In the genomic region with DNA sequence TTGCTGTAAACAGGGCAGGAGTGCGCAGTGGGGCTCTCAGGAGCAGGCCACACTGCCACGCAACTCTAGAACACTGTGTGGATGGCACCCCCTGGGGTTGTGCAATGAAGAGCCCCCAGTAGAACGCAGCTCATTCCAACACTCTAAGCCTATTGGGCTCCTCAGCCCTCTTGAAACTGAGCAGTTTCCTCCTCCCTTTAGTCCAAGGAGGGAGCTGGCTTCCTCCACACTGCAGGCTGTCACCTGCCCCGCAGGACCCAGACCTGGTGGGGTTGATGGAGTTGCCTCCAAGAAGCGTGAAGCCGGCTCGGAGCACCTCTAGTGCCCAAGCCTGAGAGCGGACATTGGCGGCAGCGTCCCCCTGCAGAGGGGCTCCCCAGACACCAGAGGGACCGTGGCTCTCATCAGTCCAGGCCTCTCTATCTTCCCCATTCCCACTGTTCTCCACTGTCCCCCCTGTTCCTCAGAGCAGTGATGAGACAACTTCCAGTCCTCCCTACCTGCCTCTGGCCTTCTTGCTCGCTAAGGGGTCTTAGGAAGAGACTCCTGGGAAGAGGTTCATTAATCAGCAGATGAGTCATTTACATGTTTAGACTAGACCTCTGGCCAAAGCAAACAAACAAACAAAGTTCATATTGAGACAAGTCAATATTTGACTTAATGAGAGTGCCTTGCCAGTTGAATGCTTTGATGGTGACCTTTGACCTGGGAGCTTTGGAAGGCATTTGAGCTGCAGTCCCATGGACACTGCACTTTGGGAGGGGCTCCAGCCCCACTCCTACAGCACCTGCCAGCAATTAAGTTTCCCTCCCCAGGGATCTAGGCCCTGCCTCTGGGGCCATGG, we compare ENCODE assay signal across 12 cellular contexts.
DNase-seq lines count a peak whose midpoint lies in the region; ATAC-seq, FAIRE-seq and TF ChIP-seq lines count a peak whose summit lies in the region.
"Had no signal": no experiment of that assay in that cellular context is flagged by ENCODE, and none has a peak within 500 bp of the region (broad histone marks: within the 10 kb centered on the region; RNA-seq: fewer than 3 reads in every experiment).

No MANE protein-coding gene starts in this region.

- peaks cover 39% of the 10 kb centered on the region for H3K4me1 Mint-ChIP-seq in type B pancreatic cell (ENCODE audit: unreplicated experiment)
- H3K4me1 Mint-ChIP-seq in activated naive CD4-positive, alpha-beta T cell treated with anti-CD3 and anti-CD28 coated beads for 36 hours (ENCODE audit: low read depth) = no peaks in the 10 kb centered on the region

- in situ Hi-C loops in HepG2 (cut with HindIII; ENCODE audit: extremely low pct_ligation_motif_present, low pct_unique_long_range_greater_than_20kb) = no loop called here

- 95% methylated on average over 12 of the region's 12 CpGs for WGBS in SK-N-SH (ENCODE audit: low lambda C conversion rate)
- WGBS in HepG2 (ENCODE audit: low lambda C conversion rate) = 0% methylated on average over 7 of the region's 12 CpGs

- H3K9me3 ChIP-seq in SK-N-SH (no peaks in the 10 kb centered on the region; the same call in 1 of the 2 replicates), PC-3 (ENCODE audit: low read length) (no peaks in the 10 kb centered on the region), HepG2 (ENCODE audit: low read length) (no peaks in the 10 kb centered on the region)

- no peak for DNase-seq in SK-N-SH
- peak; percentile 37 for DNase-seq in PC-3
- DNase-seq in HepG2 (ENCODE audit: low spot score) = peak; percentile 94
- DNase-seq in type B pancreatic cell (ENCODE audit: extremely low spot score, unreplicated experiment) = no peak
- DNase-seq in substantia nigra (lab: John Stamatoyannopoulos, UW) = no peak
- no peak for DNase-seq in activated naive CD4-positive, alpha-beta T cell treated with anti-CD3 and anti-CD28 coated beads for 36 hours
- DNase-seq: activated effector memory CD4-positive, alpha-beta T cell treated with Interleukin-2 at 50 U/mL for 16 hours; erythroblast had no signal

- TF ChIP-seq RAD21 in SK-N-SH (IDR thresholded peaks at IDR 0.05; ENCODE audit: low read length) (no peak), HepG2 (CRISPR knock-in tag; IDR thresholded peaks at IDR 0.05) (peak; percentile 48)

- no peaks in the 10 kb centered on the region for H3K27me3 Mint-ChIP-seq in type B pancreatic cell
- no peaks in the 10 kb centered on the region for H3K27me3 Mint-ChIP-seq in activated naive CD4-positive, alpha-beta T cell treated with anti-CD3 and anti-CD28 coated beads for 36 hours (ENCODE audit: low read depth)

- peaks cover 5% of the 10 kb centered on the region for H3K36me3 Mint-ChIP-seq in type B pancreatic cell
- no peaks in the 10 kb centered on the region for H3K36me3 Mint-ChIP-seq in activated naive CD4-positive, alpha-beta T cell treated with anti-CD3 and anti-CD28 coated beads for 36 hours (ENCODE audit: low read depth)

- H3K4me2 ChIP-seq in SK-N-SH (no peak overlapping the region), PC-3 (ENCODE audit: low read length) (no peak overlapping the region), HepG2 (ENCODE audit: low read depth, low read length) (peak overlapping the region; percentile 100)

- H3K9me2 ChIP-seq in SK-N-SH (no peaks in the 10 kb centered on the region), PC-3 (replicated peaks; ENCODE audit: low read length) (no peaks in the 10 kb centered on the region)

- POLR2A ChIA-PET in SK-N-SH (lab: Yijun Ruan, JAX) (no interaction called here), PC-3 (lab: Charles Lee; ENCODE audit: unreplicated experiment) (no interaction called here), HepG2 (lab: Yijun Ruan, JAX) (interaction anchor here (0.6 to 4.9 kb wide), 20 partner anchors 11 to 465 kb away, joined by 3 to 104 read pairs (median 6); a partner anchor contains a TSS)

- no peak overlapping the region for H3K4me3 Mint-ChIP-seq in type B pancreatic cell
- no peak overlapping the region for H3K4me3 Mint-ChIP-seq in activated naive CD4-positive, alpha-beta T cell treated with anti-CD3 and anti-CD28 coated beads for 36 hours

- H3K9me3 Mint-ChIP-seq in type B pancreatic cell = peaks cover 5% of the 10 kb centered on the region
- peaks cover 6% of the 10 kb centered on the region for H3K9me3 Mint-ChIP-seq in activated naive CD4-positive, alpha-beta T cell treated with anti-CD3 and anti-CD28 coated beads for 36 hours

- H3K4me3 ChIP-seq in SK-N-SH (ENCODE audit: low read depth in 2 of 2, low read length in 1 of 2) = no peak overlapping the region
- no peak overlapping the region for H3K4me3 ChIP-seq in PC-3 (ENCODE audit: low read length)
- H3K4me3 ChIP-seq in HepG2 (replicated peaks in 1 of 3; ENCODE audit: insufficient read depth in 1 of 3, low read depth in 2 of 3, low read length in 3 of 3) = peak overlapping the region; percentile 52 to 83 (median 55)
- H3K4me3 ChIP-seq: cardiac muscle cell, right atrium auricular region had no signal

- no TSS peak for BruUV-seq in PC-3 (replicated peaks; lab: Mats Ljungman, UMichigan)
- BruUV-seq in HepG2 (replicated peaks; lab: Mats Ljungman, UMichigan) = no TSS peak

- FAIRE-seq in HepG2 (lab: Jason Lieb, UNC) = peak; percentile 98

- H3K27ac Mint-ChIP-seq in type B pancreatic cell = peak overlapping the region; percentile 19
- no peak overlapping the region for H3K27ac Mint-ChIP-seq in activated naive CD4-positive, alpha-beta T cell treated with anti-CD3 and anti-CD28 coated beads for 36 hours

- TF ChIP-seq CTCF in SK-N-SH (IDR thresholded peaks at IDR 0.05) = no peak
- no peak for TF ChIP-seq CTCF in PC-3 (conservative IDR thresholded peaks at IDR 0.05; ENCODE audit: low read depth, low read length)
- peak; percentile 51 for TF ChIP-seq CTCF in HepG2 (CRISPR knock-in tag; IDR thresholded peaks at IDR 0.05)
- TF ChIP-seq CTCF in type B pancreatic cell (conservative IDR thresholded peaks at IDR 0.05) = no peak

- H3K27me3 ChIP-seq in SK-N-SH (ENCODE audit: insufficient read depth) = no peaks in the 10 kb centered on the region
- no peaks in the 10 kb centered on the region for H3K27me3 ChIP-seq in PC-3 (ENCODE audit: low read length)
- H3K27me3 ChIP-seq in HepG2 (ENCODE audit: control insufficient read depth in 1 of 2, insufficient read depth in 2 of 2, low read length in 2 of 2) = no peaks in the 10 kb centered on the region
- H3K27me3 ChIP-seq: cardiac muscle cell, right atrium auricular region had no signal

- H2AFZ ChIP-seq in SK-N-SH (ENCODE audit: low read depth) = no peak overlapping the region
- no peak overlapping the region for H2AFZ ChIP-seq in PC-3 (ENCODE audit: low read length)
- no peak overlapping the region for H2AFZ ChIP-seq in HepG2 (ENCODE audit: low read length)

- intact Hi-C loops in PC-3 (cut with micrococcal nuclease) = no loop called here
- intact Hi-C loops in HepG2 (cut with micrococcal nuclease; ENCODE audit: unreplicated experiment) = loop anchor here (1.0 to 2.0 kb wide), 3 partner anchors 39 to 85 kb away; a partner anchor contains a TSS
- intact Hi-C loops in activated naive CD4-positive, alpha-beta T cell treated with anti-CD3 and anti-CD28 coated beads for 36 hours (cut with micrococcal nuclease) = no loop called here

- H4K20me1 ChIP-seq in SK-N-SH (ENCODE audit: insufficient read depth) (no peaks in the 10 kb centered on the region), PC-3 (ENCODE audit: low read length) (no peaks in the 10 kb centered on the region), HepG2 (ENCODE audit: insufficient read depth, low read length) (no peaks in the 10 kb centered on the region)

- H3K4me1 ChIP-seq in SK-N-SH (ENCODE audit: control insufficient read depth in 1 of 2, insufficient read depth in 2 of 2, low read depth in 1 of 2, low read length in 1 of 2) (peaks cover 0 to 15% of the 10 kb centered on the region in 2 experiments; a peak in 1 of 4 replicates), PC-3 (ENCODE audit: insufficient read depth, low read length) (peaks cover 8% of the 10 kb centered on the region), HepG2 (ENCODE audit: insufficient read depth, low read length) (peaks cover 72% of the 10 kb centered on the region)
- H3K4me1 ChIP-seq: right atrium auricular region had no signal

- H3K27ac ChIP-seq in SK-N-SH (ENCODE audit: low read depth in 2 of 2, low read length in 1 of 2) (no peak overlapping the region), PC-3 (ENCODE audit: low read length) (no peak overlapping the region), HepG2 (ENCODE audit: extremely low read length, insufficient read depth, low read length) (peak overlapping the region; percentile 88), substantia nigra (ENCODE audit: low read depth, low read length, poor library complexity, severe bottlenecking) (no peak overlapping the region)
- H3K27ac ChIP-seq: cardiac muscle cell, right atrium auricular region had no signal

- H3K9ac ChIP-seq in SK-N-SH = no peak overlapping the region
- no peak overlapping the region for H3K9ac ChIP-seq in PC-3 (ENCODE audit: low read length)
- peak overlapping the region; percentile 77 for H3K9ac ChIP-seq in HepG2 (ENCODE audit: insufficient read depth, low read depth, low read length)

- TF ChIP-seq EP300 in SK-N-SH (IDR thresholded peaks at IDR 0.05; ENCODE audit: borderline replicate concordance in 1 of 2, low read depth in 1 of 2, low read length in 1 of 2) (no peak), HepG2 (IDR thresholded peaks at IDR 0.05; ENCODE audit: low read depth in 2 of 2, low read length in 2 of 2) (peak; percentile 73 to 94; a peak in 3 of 4 replicates), HepG2 (CRISPR knock-in tag; IDR thresholded peaks at IDR 0.05; ENCODE audit: borderline replicate concordance) (peak; percentile 82; the same call in 1 of the 2 replicates)

- H3K36me3 ChIP-seq in SK-N-SH (replicated peaks in 1 of 2; ENCODE audit: control insufficient read depth in 1 of 2, insufficient read depth in 2 of 2, low read length in 1 of 2) = no peaks in the 10 kb centered on the region
- no peaks in the 10 kb centered on the region for H3K36me3 ChIP-seq in PC-3 (ENCODE audit: low read depth, low read length)
- no peaks in the 10 kb centered on the region for H3K36me3 ChIP-seq in HepG2 (replicated peaks in 1 of 2; ENCODE audit: control insufficient read depth in 1 of 2, insufficient read depth in 2 of 2, low read length in 2 of 2)
- H3K36me3 ChIP-seq: cardiac muscle cell, right atrium auricular region had no signal

- peak in 1 of 2 experiments; percentile 69; a peak in 2 of 4 replicates for TF ChIP-seq POLR2A in HepG2 (IDR thresholded peaks at IDR 0.05; ENCODE audit: insufficient read depth in 1 of 2, low read depth in 2 of 2, low read length in 2 of 2)

- H3K79me2 ChIP-seq in SK-N-SH (ENCODE audit: insufficient read depth) = no peaks in the 10 kb centered on the region
- no peaks in the 10 kb centered on the region for H3K79me2 ChIP-seq in PC-3 (ENCODE audit: low read length)
- no peaks in the 10 kb centered on the region for H3K79me2 ChIP-seq in HepG2 (ENCODE audit: insufficient read depth, low read length)

- H3F3A ChIP-seq in SK-N-SH (replicated peaks; ENCODE audit: insufficient read depth) = no peaks in the 10 kb centered on the region
- no peaks in the 10 kb centered on the region for H3F3A ChIP-seq in PC-3 (ENCODE audit: low read length, unreplicated experiment)

- ATAC-seq in SK-N-SH treated with all-trans-retinoic acid at 6 μM for 48 hours (peak; percentile 38; the same call in 2 of the 3 replicates), PC-3 (peak; percentile 28; the same call in 1 of the 2 replicates), HepG2 (peak; percentile 92), GM19351 (IDR thresholded peaks at IDR 0.05; ENCODE audit: unreplicated experiment) (no peak)

- CTCF ChIA-PET in SK-N-SH (lab: Yijun Ruan, JAX) = no interaction called here
- CTCF ChIA-PET in PC-3 (lab: Charles Lee) = no interaction called here
- CTCF ChIA-PET in HepG2 (lab: Yijun Ruan, JAX; ENCODE audit: low intra/inter-chr PET ratio, low total read pairs) = no interaction called here
- CTCF ChIA-PET in activated naive CD4-positive, alpha-beta T cell treated with anti-CD3 and anti-CD28 coated beads for 36 hours (lab: Charles Lee) = interaction anchor here (1.6 kb wide), 1 partner anchor 46 kb away, joined by 4 read pairs; no protein-coding TSS in a partner anchor

Comparison
In these comparisons a context has a peak if more than half of its experiments do, and no peak if none do; other contexts are left out.
1. DNase-seq: peak in PC-3 (single experiment) and HepG2 (single experiment); none in SK-N-SH (single experiment), type B pancreatic cell (single experiment), substantia nigra (0 of 49) and activated naive CD4-positive, alpha-beta T cell treated with anti-CD3 and anti-CD28 coated beads for 36 hours (single experiment).
2. H3K4me3 ChIP-seq: peak in HepG2 (3 of 3); none in SK-N-SH (0 of 2) and PC-3 (single experiment).